27 cellular contexts compared by ENCODE assay signal in genomic region chr2:74814102-74814501, GRCh38.
"Had no signal": no experiment of that assay in that cellular context is flagged by ENCODE, and none has a peak within 500 bp of the region (broad histone marks: within the 10 kb centered on the region; RNA-seq: fewer than 3 reads in every experiment).

No MANE protein-coding gene starts in this region.

- H3K4me3 Mint-ChIP-seq: mesothelial cell of epicardium, naive B cell had no signal

- H3K36me3 ChIP-seq: esophagus squamous epithelium, gastrocnemius medialis, heart right ventricle, left lung, lower lobe of right lung had no signal

- DNase-seq: dermis blood vessel endothelial cell; dorsolateral prefrontal cortex; effector CD4-positive, alpha-beta T cell; effector memory CD4-positive, alpha-beta T cell; erythroblast; esophagus squamous epithelium; foreskin fibroblast; foreskin melanocyte; gastrocnemius medialis; glutamatergic neuron; heart right ventricle; hippocampal formation; left cardiac atrium; left lung; left ventricle myocardium superior; lower lobe of right lung; mesenchymal stem cell; mucosa of descending colon; naive B cell had no signal

- H3K36me3 Mint-ChIP-seq: mesothelial cell of epicardium, naive B cell had no signal

- H3K4me3 ChIP-seq: coronary artery, dorsolateral prefrontal cortex, esophagus squamous epithelium, gastrocnemius medialis, heart right ventricle, left lung, lower lobe of right lung, mucosa of descending colon had no signal

- H3K27ac Mint-ChIP-seq: mesothelial cell of epicardium had no signal

- H3K9me3 ChIP-seq: esophagus squamous epithelium, gastrocnemius medialis, heart right ventricle, left lung, lower lobe of right lung, mucosa of descending colon had no signal

- FAIRE-seq: colon, endometrium, islet of Langerhans, keratinocyte had no signal

- H3K4me1 ChIP-seq: esophagus squamous epithelium, gastrocnemius medialis had no signal

- ATAC-seq: esophagus mucosa, gastrocnemius medialis, heart right ventricle, left cardiac atrium, left lung, left ventricle myocardium superior, lower lobe of right lung, mucosa of descending colon had no signal

- H3K9me3 Mint-ChIP-seq: mesothelial cell of epicardium, naive B cell had no signal

- H3K27me3 ChIP-seq: gastrocnemius medialis, left lung had no signal

- H3K27ac ChIP-seq: coronary artery, dorsolateral prefrontal cortex, epithelial cell of prostate, esophagus squamous epithelium, gastrocnemius medialis, heart right ventricle, left lung, lower lobe of right lung had no signal
